ENCODE assay signal across 30 cellular contexts in the genomic region with DNA sequence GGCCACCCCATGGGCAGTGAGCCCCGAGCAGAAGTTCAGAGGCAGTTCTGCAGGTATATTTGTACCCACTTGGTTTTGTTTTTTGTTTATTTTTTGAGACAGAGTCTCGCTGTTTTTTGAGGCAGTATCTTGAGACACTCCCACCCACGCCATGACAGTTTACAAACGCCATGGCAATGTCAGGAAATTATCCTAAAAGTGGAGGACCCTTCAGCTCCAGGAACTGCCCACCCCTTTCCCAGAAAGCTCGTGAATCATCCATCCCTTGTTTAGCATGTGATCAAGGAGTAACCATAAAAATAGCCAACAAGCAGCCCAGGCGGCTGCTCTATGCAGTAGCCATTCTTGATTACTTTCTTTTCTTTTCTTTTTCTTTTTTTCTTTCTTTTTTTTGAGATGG. TPM values are rescaled to one million over a fixed set of nuclear protein-coding genes. Genes with fewer than 3 reads are reported as not detected.
"Had no signal": no experiment of that assay in that cellular context is flagged by ENCODE, and none has a peak within 500 bp of the region (broad histone marks: within the 10 kb centered on the region; RNA-seq: fewer than 3 reads in every experiment).

No MANE protein-coding gene starts in this region.

- H3K4me3 ChIP-seq: coronary artery, esophagus squamous epithelium, gastrocnemius medialis, heart right ventricle, left lung, lower lobe of right lung, mucosa of descending colon had no signal

- H3K36me3 ChIP-seq: esophagus squamous epithelium, gastrocnemius medialis, heart right ventricle, left lung, lower lobe of right lung had no signal

- H3K27ac ChIP-seq: coronary artery, epithelial cell of prostate, esophagus squamous epithelium, gastrocnemius medialis, heart right ventricle, left lung, lower lobe of right lung had no signal

- FAIRE-seq: colon, endometrium, islet of Langerhans, keratinocyte had no signal

- H3K9me3 ChIP-seq: esophagus squamous epithelium, gastrocnemius medialis, left lung, lower lobe of right lung, mucosa of descending colon had no signal

- H3K4me1 ChIP-seq: esophagus squamous epithelium, gastrocnemius medialis, heart right ventricle, left lung, lower lobe of right lung had no signal

- ATAC-seq: effector memory CD8-positive, alpha-beta T cell; esophagus mucosa; gastrocnemius medialis; heart right ventricle; left cardiac atrium; left lung; left ventricle myocardium superior; lower lobe of right lung; mucosa of descending colon had no signal

- DNase-seq: dermis blood vessel endothelial cell; effector CD8-positive, alpha-beta T cell; effector memory CD8-positive, alpha-beta T cell; endodermal cell; erythroblast; esophagus squamous epithelium; foreskin fibroblast; foreskin melanocyte; gastrocnemius medialis; glutamatergic neuron; head of caudate nucleus; heart right ventricle; hippocampal formation; left cardiac atrium; left lung; left ventricle myocardium superior; lower lobe of right lung; mesenchymal stem cell; mucosa of descending colon; naive B cell had no signal

RNA-seq across cellular contexts. Expression of gene CELF5, which starts 41.0 kb away (rescaled TPM):
- total RNA-seq: dermis blood vessel endothelial cell, esophagus mucosa, esophagus squamous epithelium, gastrocnemius medialis, heart right ventricle, left ventricle myocardium superior, lower lobe of right lung, lung microvascular endothelial cell, mesenteric fat pad, myocyte had no signal
- polyA plus RNA-seq: heart right ventricle had no signal
